In the genomic region with DNA sequence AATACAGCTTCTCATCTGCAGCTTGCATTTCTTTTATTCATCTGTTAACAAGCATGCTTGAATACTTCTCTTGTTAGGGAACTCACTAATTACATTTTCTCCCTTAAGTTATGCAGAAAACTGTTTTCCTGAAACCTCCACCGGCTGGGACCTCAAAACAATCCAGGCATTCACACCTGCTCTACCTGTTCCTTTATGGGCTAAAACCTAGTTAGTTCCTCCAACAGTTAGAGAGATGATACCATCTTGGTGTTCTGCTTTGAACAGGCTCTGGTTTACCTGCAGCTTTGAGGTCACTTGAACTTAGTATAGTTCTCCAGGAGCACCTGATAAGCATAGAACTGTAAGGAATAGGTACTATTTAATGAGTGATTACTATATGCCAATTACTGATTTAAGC, we compare ENCODE assay signal across 1 cellular context.
A peak's percentile ranks its signal among the peaks of the same experiment; 100 is the strongest.
TF ChIP-seq lines count a peak whose summit lies in the region.

No MANE protein-coding gene starts in this region.

TF ChIP-seq in GM12878, 131 proteins besides CTCF, POLR2A, EP300 and RAD21:
- TF ChIP-seq POLR2AphosphoS5 (IDR thresholded peaks at IDR 0.05; ENCODE audit: low read length) (peak; percentile 56; the same call in 1 of the 2 replicates), RCOR1 (conservative IDR thresholded peaks at IDR 0.05; ENCODE audit: low read depth, low read length) (no peak)
- TF ChIP-seq, protein P1, sequence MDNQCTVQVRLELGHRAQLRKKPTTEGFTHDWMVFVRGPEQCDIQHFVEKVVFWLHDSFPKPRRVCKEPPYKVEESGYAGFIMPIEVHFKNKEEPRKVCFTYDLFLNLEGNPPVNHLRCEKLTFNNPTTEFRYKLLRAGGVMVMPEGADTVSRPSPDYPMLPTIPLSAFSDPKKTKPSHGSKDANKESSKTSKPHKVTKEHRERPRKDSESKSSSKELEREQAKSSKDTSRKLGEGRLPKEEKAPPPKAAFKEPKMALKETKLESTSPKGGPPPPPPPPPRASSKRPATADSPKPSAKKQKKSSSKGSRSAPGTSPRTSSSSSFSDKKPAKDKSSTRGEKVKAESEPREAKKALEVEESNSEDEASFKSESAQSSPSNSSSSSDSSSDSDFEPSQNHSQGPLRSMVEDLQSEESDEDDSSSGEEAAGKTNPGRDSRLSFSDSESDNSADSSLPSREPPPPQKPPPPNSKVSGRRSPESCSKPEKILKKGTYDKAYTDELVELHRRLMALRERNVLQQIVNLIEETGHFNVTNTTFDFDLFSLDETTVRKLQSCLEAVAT (IDR thresholded peaks at IDR 0.05), result 0 out of 2 replicates have a peak, but pooled peaks have one; percentile 38
